ENCODE assay signal across 29 cellular contexts in the genomic region with DNA sequence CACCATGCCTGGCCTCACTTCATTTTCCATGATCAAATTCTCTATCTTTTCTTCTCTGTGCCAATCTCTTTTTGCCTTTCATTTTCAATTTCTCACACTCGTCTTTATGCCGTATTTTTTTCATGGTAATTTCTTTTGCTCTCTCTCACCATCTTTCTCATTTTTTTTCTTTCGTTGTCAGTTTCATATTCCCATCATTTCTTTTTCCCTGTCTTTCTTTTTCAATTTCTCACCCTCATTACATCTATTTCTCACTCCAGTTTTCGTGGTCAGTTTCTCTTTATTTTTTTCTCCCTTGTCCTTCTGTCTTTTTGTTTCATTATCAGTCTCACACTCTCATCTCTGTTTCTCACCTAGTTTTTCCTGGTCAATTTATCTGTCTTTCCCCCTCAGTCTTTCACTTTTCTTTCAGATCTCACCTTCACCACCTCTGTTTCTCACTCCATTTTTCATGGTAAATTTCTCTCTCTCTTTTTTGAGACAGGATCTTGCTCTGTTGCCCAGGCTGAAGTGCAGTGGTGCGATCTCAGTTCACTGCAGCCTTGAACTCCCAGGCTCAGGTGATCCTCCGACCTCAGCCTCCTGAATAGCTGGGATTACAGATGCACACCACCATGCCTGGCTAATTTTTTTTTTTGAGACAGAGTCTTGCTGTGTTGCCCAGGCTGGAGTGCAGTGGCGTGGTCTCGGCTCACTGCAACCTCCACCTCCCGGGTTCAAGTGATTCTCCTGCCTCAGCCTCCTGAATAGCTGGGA. TPM values are rescaled to one million over a fixed set of nuclear protein-coding genes. Genes with fewer than 3 reads are reported as not detected.
DNase-seq lines count a peak whose midpoint lies in the region; ATAC-seq and TF ChIP-seq lines count a peak whose summit lies in the region.
"Had no signal": no experiment of that assay in that cellular context is flagged by ENCODE, and none has a peak within 500 bp of the region (broad histone marks: within the 10 kb centered on the region; RNA-seq: fewer than 3 reads in every experiment).

No MANE protein-coding gene starts in this region.

- 100% methylated on average over 1 of the region's 9 CpGs for WGBS in H9 (ENCODE audit: extremely low coverage, insufficient read length, low lambda C conversion rate)

- no peak overlapping the region for H3K4ac ChIP-seq in H9 (ENCODE audit: low read depth, low read length)

- H3K27me3 Mint-ChIP-seq in activated T-cell treated with anti-CD3 and anti-CD28 coated beads, Interleukin-2, amount 50 U/mL, for 4 hours (ENCODE audit: low read depth): no peaks in the 10 kb centered on the region
- no peaks in the 10 kb centered on the region for H3K27me3 Mint-ChIP-seq in activated T-cell treated with anti-CD3 and anti-CD28 coated beads, Interleukin-2, amount 50 U/mL, for 24 hours
- H3K27me3 Mint-ChIP-seq in activated T-helper 17 cell treated with anti-CD3 and anti-CD28 coated beads, Interleukin-2, amount 50 U/mL, for 72 hours: no peaks in the 10 kb centered on the region
- peaks cover 73% of the 10 kb centered on the region for H3K27me3 Mint-ChIP-seq in H9 (ENCODE audit: low read depth)
- H3K27me3 Mint-ChIP-seq: brain had no signal

- no peak overlapping the region for H3K14ac ChIP-seq in H9 (ENCODE audit: insufficient read depth, low read length)

- DNase-seq in activated T-cell treated with anti-CD3 and anti-CD28 coated beads, Interleukin-2, amount 50 U/mL, for 4 hours: no peak
- DNase-seq in activated T-cell treated with anti-CD3 and anti-CD28 coated beads, Interleukin-2, amount 50 U/mL, for 24 hours: no peak
- DNase-seq in DND-41: no peak
- DNase-seq in osteoblast (ENCODE audit: insufficient read length, low spot score, missing footprints): peak; percentile 39
- DNase-seq in H9: no peak
- DNase-seq: ACHN; adrenal gland; effector CD4-positive, alpha-beta T cell; EL; head of caudate nucleus; IMR-90; NCI-H1417; NCI-H2081; NCI-H774; T-helper 9 cell had no signal

- no peak overlapping the region for H3K23ac ChIP-seq in H9 (ENCODE audit: insufficient read length, low read depth, low read length)

- no peaks in the 10 kb centered on the region for H3K79me1 ChIP-seq in H9 (ENCODE audit: insufficient read depth, low read depth, low read length, poor library complexity, severe bottlenecking)

- no peak overlapping the region for H4K8ac ChIP-seq in H9 (replicated peaks; ENCODE audit: insufficient read length, low read depth, low read length)

- no peak overlapping the region for H2AFZ ChIP-seq in DND-41 (ENCODE audit: low read depth, low read length)
- H2AFZ ChIP-seq in osteoblast (ENCODE audit: low read length): no peak overlapping the region
- no peak overlapping the region for H2AFZ ChIP-seq in H9 (ENCODE audit: low read length)
- H2AFZ ChIP-seq: neural progenitor cell had no signal

- H3K4me1 ChIP-seq in DND-41 (ENCODE audit: insufficient read depth, low read length) (peaks cover 27% of the 10 kb centered on the region), osteoblast (ENCODE audit: insufficient read depth, low read length) (no peaks in the 10 kb centered on the region), H9 (ENCODE audit: insufficient read depth, low read length) (no peaks in the 10 kb centered on the region)
- H3K4me1 ChIP-seq: adrenal gland, neural progenitor cell, prostate gland had no signal

- H3K56ac ChIP-seq in H9 (ENCODE audit: insufficient read length, low read depth, low read length): no peak overlapping the region

- no peak overlapping the region for H2BK15ac ChIP-seq in H9 (ENCODE audit: low read depth, low read length)

- no peak overlapping the region for H3K9ac ChIP-seq in DND-41 (ENCODE audit: low read depth, low read length)
- H3K9ac ChIP-seq in H9 (ENCODE audit: extremely low read depth, insufficient read length, low read length): no peak overlapping the region
- H3K9ac ChIP-seq: neural progenitor cell had no signal

- no peak overlapping the region for H2BK5ac ChIP-seq in H9 (ENCODE audit: insufficient read length, low read length)

- no peak overlapping the region for H4K91ac ChIP-seq in H9 (ENCODE audit: insufficient read length, low read depth, low read length)

- H3K4me3 Mint-ChIP-seq in activated T-cell treated with anti-CD3 and anti-CD28 coated beads, Interleukin-2, amount 50 U/mL, for 4 hours: peak overlapping the region; percentile 0
- no peak overlapping the region for H3K4me3 Mint-ChIP-seq in activated T-cell treated with anti-CD3 and anti-CD28 coated beads, Interleukin-2, amount 50 U/mL, for 24 hours
- no peak overlapping the region for H3K4me3 Mint-ChIP-seq in activated T-helper 17 cell treated with anti-CD3 and anti-CD28 coated beads, Interleukin-2, amount 50 U/mL, for 72 hours
- H3K4me3 Mint-ChIP-seq in H9: no peak overlapping the region; a peak in 1 of 5 replicates

- no peak overlapping the region for H2BK20ac ChIP-seq in H9 (ENCODE audit: low read depth, low read length, poor library complexity, severe bottlenecking)

- H3K4me3 ChIP-seq in DND-41 (ENCODE audit: low read depth in 1 of 2, low read length in 2 of 2): no peak overlapping the region
- no peak overlapping the region for H3K4me3 ChIP-seq in osteoblast (ENCODE audit: insufficient read depth, low read length)
- H3K4me3 ChIP-seq: adrenal gland, neural progenitor cell, prostate gland, SK-N-MC had no signal

- no peak overlapping the region for H2AK5ac ChIP-seq in H9 (ENCODE audit: insufficient read length, low read length)

- H3K36me3 ChIP-seq in DND-41 (ENCODE audit: insufficient read depth, low read length) (no peaks in the 10 kb centered on the region; the same call in 1 of the 2 replicates), osteoblast (ENCODE audit: insufficient read depth, low read length) (peaks cover 44% of the 10 kb centered on the region)
- H3K36me3 ChIP-seq: adrenal gland, BLaER1, neural progenitor cell, prostate gland had no signal

- H3K9me3 ChIP-seq in DND-41 (ENCODE audit: insufficient read depth, low read length, severe bottlenecking) (peaks cover 3% of the 10 kb centered on the region), osteoblast (ENCODE audit: low read depth, low read length) (no peaks in the 10 kb centered on the region), H9 (ENCODE audit: control insufficient read depth, low read depth, low read length) (no peaks in the 10 kb centered on the region)
- H3K9me3 ChIP-seq: adrenal gland, prostate gland had no signal

- H3K4me2 ChIP-seq in DND-41 (ENCODE audit: insufficient read depth, low read length) (peak overlapping the region; percentile 12; the same call in 1 of the 2 replicates), osteoblast (ENCODE audit: insufficient read depth, low read length) (no peak overlapping the region), H9 (ENCODE audit: insufficient read depth, insufficient read length, low read length) (no peak overlapping the region)
- H3K4me2 ChIP-seq: neural progenitor cell had no signal

- no peak for ATAC-seq in activated T-cell treated with anti-CD3 and anti-CD28 coated beads, Interleukin-2, amount 50 U/mL, for 4 hours
- ATAC-seq in DND-41 (ENCODE audit: insufficient read depth, low read depth): no peak
- ATAC-seq in activated T-helper 17 cell treated with anti-CD3 and anti-CD28 coated beads, Interleukin-2, amount 50 U/mL, for 72 hours (replicated peaks): no peak
- ATAC-seq in GM19455 (IDR thresholded peaks at IDR 0.05; ENCODE audit: unreplicated experiment): no peak

- TF ChIP-seq CTCF in DND-41 (IDR thresholded peaks at IDR 0.05; ENCODE audit: borderline replicate concordance, extremely low read depth, low read length, poor library complexity, severe bottlenecking) (no peak), osteoblast (IDR thresholded peaks at IDR 0.05; ENCODE audit: extremely low read depth, low read depth, low read length) (no peak), H9 (conservative IDR thresholded peaks at IDR 0.05) (no peak)

- H3K4me1 Mint-ChIP-seq in activated T-cell treated with anti-CD3 and anti-CD28 coated beads, Interleukin-2, amount 50 U/mL, for 4 hours (ENCODE audit: low read depth): peaks cover 10% of the 10 kb centered on the region
- H3K4me1 Mint-ChIP-seq in activated T-cell treated with anti-CD3 and anti-CD28 coated beads, Interleukin-2, amount 50 U/mL, for 24 hours (ENCODE audit: low read depth): peaks cover 18% of the 10 kb centered on the region
- H3K4me1 Mint-ChIP-seq in activated T-helper 17 cell treated with anti-CD3 and anti-CD28 coated beads, Interleukin-2, amount 50 U/mL, for 72 hours: peaks cover 15% of the 10 kb centered on the region
- 0 out of 4 replicates have a peak, but pooled peaks cover 2% of the 10 kb centered on the region in 2 experiments for H3K4me1 Mint-ChIP-seq in H9

- no peaks in the 10 kb centered on the region for H3K9me3 Mint-ChIP-seq in activated T-cell treated with anti-CD3 and anti-CD28 coated beads, Interleukin-2, amount 50 U/mL, for 4 hours
- peaks cover 3% of the 10 kb centered on the region for H3K9me3 Mint-ChIP-seq in activated T-cell treated with anti-CD3 and anti-CD28 coated beads, Interleukin-2, amount 50 U/mL, for 24 hours
- no peaks in the 10 kb centered on the region for H3K9me3 Mint-ChIP-seq in activated T-helper 17 cell treated with anti-CD3 and anti-CD28 coated beads, Interleukin-2, amount 50 U/mL, for 72 hours
- peaks cover 11 to 19% of the 10 kb centered on the region in 2 experiments for H3K9me3 Mint-ChIP-seq in H9

- no peaks in the 10 kb centered on the region for H3K36me3 Mint-ChIP-seq in activated T-cell treated with anti-CD3 and anti-CD28 coated beads, Interleukin-2, amount 50 U/mL, for 4 hours (ENCODE audit: insufficient read depth)
- no peaks in the 10 kb centered on the region for H3K36me3 Mint-ChIP-seq in activated T-cell treated with anti-CD3 and anti-CD28 coated beads, Interleukin-2, amount 50 U/mL, for 24 hours (ENCODE audit: low read depth)
- H3K36me3 Mint-ChIP-seq in activated T-helper 17 cell treated with anti-CD3 and anti-CD28 coated beads, Interleukin-2, amount 50 U/mL, for 72 hours (ENCODE audit: low read depth): peaks cover 4% of the 10 kb centered on the region
- H3K36me3 Mint-ChIP-seq in H9 (ENCODE audit: insufficient read depth in 1 of 3, low read depth in 3 of 3): peaks cover 3 to 8% (median 7%) of the 10 kb centered on the region in 3 experiments
- H3K36me3 Mint-ChIP-seq: brain had no signal

- no peak overlapping the region for H3T11ph ChIP-seq in H9 (ENCODE audit: low read length)

- H4K20me1 ChIP-seq in DND-41 (ENCODE audit: insufficient read depth, low read length): no peaks in the 10 kb centered on the region
- H4K20me1 ChIP-seq in osteoblast (ENCODE audit: insufficient read depth, low read length): no peaks in the 10 kb centered on the region
- no peaks in the 10 kb centered on the region for H4K20me1 ChIP-seq in H9 (ENCODE audit: control insufficient read depth, insufficient read depth, insufficient read length)
- H4K20me1 ChIP-seq: BLaER1 had no signal

- H3K27ac Mint-ChIP-seq in activated T-cell treated with anti-CD3 and anti-CD28 coated beads, Interleukin-2, amount 50 U/mL, for 24 hours: no peak overlapping the region
- H3K27ac Mint-ChIP-seq in activated T-helper 17 cell treated with anti-CD3 and anti-CD28 coated beads, Interleukin-2, amount 50 U/mL, for 72 hours: peak overlapping the region; percentile 9
- H3K27ac Mint-ChIP-seq in H9: no peak overlapping the region
- H3K27ac Mint-ChIP-seq: neural progenitor cell had no signal

- no peak overlapping the region for H3K18ac ChIP-seq in H9 (ENCODE audit: insufficient read length, low read depth, low read length)

- H3K27ac ChIP-seq in DND-41 (ENCODE audit: low read length) (no peak overlapping the region), osteoblast (ENCODE audit: low read depth, low read length) (no peak overlapping the region), H9 (ENCODE audit: insufficient read length, low read depth, low read length) (no peak overlapping the region)
- H3K27ac ChIP-seq: adrenal gland, epithelial cell of prostate, neural progenitor cell, prostate gland, SK-N-MC had no signal

- no peak overlapping the region for H2BK120ac ChIP-seq in H9 (ENCODE audit: low read depth, low read length, poor library complexity, severe bottlenecking)

- H3K79me2 ChIP-seq in DND-41 (ENCODE audit: insufficient read depth, low read length) (no peaks in the 10 kb centered on the region; the same call in 1 of the 2 replicates), osteoblast (ENCODE audit: insufficient read depth, low read length) (no peaks in the 10 kb centered on the region), H9 (ENCODE audit: insufficient read depth, low read length) (no peaks in the 10 kb centered on the region)

- H2BK12ac ChIP-seq in H9 (ENCODE audit: insufficient read length, low read depth, low read length): no peak overlapping the region

- H3K27me3 ChIP-seq in DND-41 (ENCODE audit: insufficient read depth, low read length, poor library complexity) (no peaks in the 10 kb centered on the region), osteoblast (ENCODE audit: insufficient read depth, low read length) (no peaks in the 10 kb centered on the region), H9 (ENCODE audit: insufficient read depth, low read length) (peaks cover 5% of the 10 kb centered on the region)
- H3K27me3 ChIP-seq: adrenal gland, BLaER1 had no signal

- no peaks in the 10 kb centered on the region for H3K23me2 ChIP-seq in H9 (ENCODE audit: insufficient read length, low read depth, low read length, poor library complexity, severe bottlenecking)

- H4K5ac ChIP-seq in H9 (ENCODE audit: insufficient read length, low read depth, low read length): no peak overlapping the region

RNA-seq across cellular contexts. Expression of a gene that starts 14.1 kb away (rescaled TPM):
- under 1 TPM; 0.29 to 0.66 (median 0.38) TPM for total RNA-seq in activated T-cell treated with anti-CD3 and anti-CD28 coated beads, Interleukin-2, amount 50 U/mL, for 4 hours
- total RNA-seq in activated T-helper 17 cell treated with anti-CD3 and anti-CD28 coated beads, Interleukin-2, amount 50 U/mL, for 72 hours: under 1 TPM; 0.41 to 0.69 TPM
- total RNA-seq in osteoblast (22.7 and 77.4 TPM in 2 replicates), H9 (2021) (2.5 and 3.2 TPM in 2 replicates)
- total RNA-seq: lung microvascular endothelial cell had no signal

RNA-seq across cellular contexts. Expression of a gene that starts 17.4 kb away (rescaled TPM):
- 10 to 100 TPM; 16.0 to 23.4 (median 17.6) TPM for total RNA-seq in activated T-cell treated with anti-CD3 and anti-CD28 coated beads, Interleukin-2, amount 50 U/mL, for 4 hours
- 10 to 100 TPM in 1 of 2 donors, 1 to 10 TPM in 1; 7.1 to 12.3 TPM for total RNA-seq in activated T-helper 17 cell treated with anti-CD3 and anti-CD28 coated beads, Interleukin-2, amount 50 U/mL, for 72 hours
- total RNA-seq in osteoblast (8.3 and 11.2 TPM in 2 replicates), H9 (2021) (48.7 and 51.2 TPM in 2 replicates)

RNA-seq across cellular contexts. Expression of a gene that starts 26.0 kb away (rescaled TPM):
- 10 to 100 TPM; 11.0 to 12.6 (median 12.1) TPM for total RNA-seq in activated T-cell treated with anti-CD3 and anti-CD28 coated beads, Interleukin-2, amount 50 U/mL, for 4 hours
- 10 to 100 TPM; 11.1 to 11.3 TPM for total RNA-seq in activated T-helper 17 cell treated with anti-CD3 and anti-CD28 coated beads, Interleukin-2, amount 50 U/mL, for 72 hours
- total RNA-seq in osteoblast (1.5 and 2.9 TPM in 2 replicates), H9 (2021) (16.5 and 16.6 TPM in 2 replicates)

RNA-seq across cellular contexts. Expression of a gene that starts 34.6 kb away (rescaled TPM):
- total RNA-seq in activated T-cell treated with anti-CD3 and anti-CD28 coated beads, Interleukin-2, amount 50 U/mL, for 4 hours: not detected
- not detected for total RNA-seq in activated T-helper 17 cell treated with anti-CD3 and anti-CD28 coated beads, Interleukin-2, amount 50 U/mL, for 72 hours
- not detected in 2 replicates for total RNA-seq in osteoblast
- 2.5 and 2.8 TPM in 2 replicates for total RNA-seq in H9 (2021)
- total RNA-seq: adrenal gland, cerebellum, IMR-90, lung microvascular endothelial cell, mucosa of gallbladder, prostate gland, temporal lobe, urinary bladder had no signal

RNA-seq across cellular contexts. Expression of a gene that starts 37.8 kb away (rescaled TPM):
- not detected for total RNA-seq in activated T-cell treated with anti-CD3 and anti-CD28 coated beads, Interleukin-2, amount 50 U/mL, for 4 hours
- not detected for total RNA-seq in activated T-helper 17 cell treated with anti-CD3 and anti-CD28 coated beads, Interleukin-2, amount 50 U/mL, for 72 hours
- not detected in 2 replicates for total RNA-seq in osteoblast
- total RNA-seq in H9 (2021): 1.2 and 2.1 TPM in 2 replicates
- total RNA-seq: adrenal gland, cerebellum, IMR-90, lung microvascular endothelial cell, M059J, mucosa of gallbladder, prostate gland, temporal lobe, urinary bladder had no signal
